ENCODE assay signal across 8 cellular contexts in the genomic region with DNA sequence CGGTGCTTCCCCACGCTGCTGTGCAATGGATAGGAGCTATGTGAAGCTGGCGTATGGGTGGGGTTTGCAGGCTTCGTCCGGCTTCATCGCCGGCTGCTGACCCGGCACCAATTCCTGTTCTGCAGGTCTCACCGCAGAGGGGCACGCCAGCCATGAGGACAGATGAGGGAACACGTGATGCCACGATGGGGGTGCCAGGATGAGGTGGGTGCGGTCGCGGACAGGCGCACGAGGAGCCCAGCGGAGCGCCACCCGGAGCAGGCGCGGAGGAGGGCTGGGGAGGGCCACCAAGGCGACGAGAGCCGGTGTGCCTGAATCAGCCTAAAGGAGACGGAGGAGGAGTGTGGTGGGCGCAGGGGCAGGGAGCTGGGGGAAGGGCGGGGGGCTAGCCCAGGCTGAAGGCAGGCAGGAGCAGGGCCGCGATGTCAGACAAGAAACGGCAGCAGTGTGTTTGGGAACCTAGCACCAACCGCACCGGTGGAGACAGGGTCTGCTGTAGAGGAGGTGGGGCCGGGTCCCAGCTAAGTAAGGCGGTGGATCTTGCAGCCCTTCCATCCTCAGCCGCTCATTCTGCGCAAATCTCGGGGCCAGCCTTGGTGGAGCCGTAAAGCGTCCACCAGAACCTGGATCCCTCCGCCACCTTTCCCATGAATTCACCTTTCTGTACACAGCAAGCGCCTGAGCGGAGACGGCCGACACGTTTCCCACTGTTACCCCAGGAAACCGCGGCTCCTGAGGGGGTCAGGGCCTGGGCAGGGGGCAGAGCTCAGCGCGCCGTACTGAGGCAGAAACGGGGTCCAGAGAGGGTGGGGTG. TPM values are rescaled to one million over a fixed set of nuclear protein-coding genes. Genes with fewer than 3 reads are reported as not detected.
DNase-seq lines count a peak whose midpoint lies in the region; ATAC-seq and TF ChIP-seq lines count a peak whose summit lies in the region.

No MANE protein-coding gene starts in this region.

- TF ChIP-seq CTCF in A673 (conservative IDR thresholded peaks at IDR 0.05; ENCODE audit: low read depth, low read length) (no peak), GM12865 (IDR thresholded peaks at IDR 0.05; ENCODE audit: insufficient read depth, low read depth, low read length, missing control alignments) (no peak), MM.1S (IDR thresholded peaks at IDR 0.05; ENCODE audit: low read length) (no peak), activated B cell treated with CpG ODN at 0.5 μM for 24 hours (IDR thresholded peaks at IDR 0.05) (no peak), endodermal cell (conservative IDR thresholded peaks at IDR 0.05) (no peak), mucosa of descending colon (IDR thresholded peaks at IDR 0.05) (no peak), transverse colon (IDR thresholded peaks at IDR 0.05) (no peak)

- no peaks in the 10 kb centered on the region for H3K79me2 ChIP-seq in MM.1S (ENCODE audit: low read length)

- no peaks in the 10 kb centered on the region for H3K36me3 ChIP-seq in A673 (ENCODE audit: insufficient read depth, low read length, poor library complexity, severe bottlenecking)
- no peaks in the 10 kb centered on the region for H3K36me3 ChIP-seq in MM.1S (replicated peaks; ENCODE audit: insufficient read depth, low read length)
- H3K36me3 ChIP-seq in endodermal cell (ENCODE audit: control insufficient read depth, insufficient read depth, low read length), result no peaks in the 10 kb centered on the region
- H3K36me3 ChIP-seq in mucosa of descending colon (ENCODE audit: low read depth), result no peaks in the 10 kb centered on the region
- H3K36me3 ChIP-seq in transverse colon, result no peaks in the 10 kb centered on the region

- H3K27ac Mint-ChIP-seq in activated B cell treated with CpG ODN at 0.5 μM for 24 hours (no peak overlapping the region), endodermal cell (peak overlapping the region; percentile 48)

- H3K36me3 Mint-ChIP-seq in activated B cell treated with CpG ODN at 0.5 μM for 24 hours (ENCODE audit: low read depth) (no peaks in the 10 kb centered on the region), endodermal cell (ENCODE audit: low read depth) (no peaks in the 10 kb centered on the region)

- no peaks in the 10 kb centered on the region for H4K20me1 ChIP-seq in MM.1S (ENCODE audit: insufficient read depth, low read length)

- peak; percentile 25 for ATAC-seq in activated B cell treated with CpG ODN at 0.5 μM for 24 hours (ENCODE audit: low read depth)
- peak; percentile 68 for ATAC-seq in mucosa of descending colon
- no peak for ATAC-seq in HG03095 (IDR thresholded peaks at IDR 0.05; ENCODE audit: unreplicated experiment)

- H3K9me2 ChIP-seq in MM.1S (replicated peaks; ENCODE audit: insufficient read depth, low read length), result no peaks in the 10 kb centered on the region

- H3K9ac ChIP-seq in MM.1S (ENCODE audit: low read length) (peak overlapping the region; percentile 24; the same call in 1 of the 2 replicates), endodermal cell (ENCODE audit: extremely low read depth, low read length, poor library complexity, severe bottlenecking) (peak overlapping the region; percentile 51)

- in situ Hi-C loops in transverse colon (cut with MboI; ENCODE audit: low pct_ligation_motif_present in 1 of 4, low pct_unique_long_range_greater_than_20kb in 1 of 4, low sequenced_read_pairs in 3 of 4), result no loop called here

- H3K9me3 ChIP-seq in A673 (ENCODE audit: low read depth, low read length, poor library complexity, severe bottlenecking) (no peaks in the 10 kb centered on the region), MM.1S (replicated peaks; ENCODE audit: insufficient read depth, low read length) (no peaks in the 10 kb centered on the region), endodermal cell (ENCODE audit: control insufficient read depth, low read length) (no peaks in the 10 kb centered on the region), mucosa of descending colon (no peaks in the 10 kb centered on the region), transverse colon (no peaks in the 10 kb centered on the region)

- H2AFZ ChIP-seq in MM.1S (ENCODE audit: low read length), result peak overlapping the region; percentile 84

- WGBS in endodermal cell (ENCODE audit: insufficient coverage in 1 of 2, insufficient read length in 1 of 2), 2 experiments, result 4 to 6% methylated on average over 19 to 52 of the region's 52 CpGs
- 3% methylated on average over 48 of the region's 52 CpGs; no CpG with 5 or more reads in 1 of the 2 donors for WGBS in transverse colon (ENCODE audit: low coverage in 1 of 2), 2 donors

- H3K27me3 Mint-ChIP-seq in activated B cell treated with CpG ODN at 0.5 μM for 24 hours (peaks cover 45% of the 10 kb centered on the region), endodermal cell (ENCODE audit: insufficient read depth) (peaks cover 37% of the 10 kb centered on the region)

- BruUV-seq in A673 (replicated peaks; lab: Mats Ljungman, UMichigan), result no TSS peak

- no peaks in the 10 kb centered on the region for H3F3A ChIP-seq in MM.1S (ENCODE audit: insufficient read depth, low read length)

- CTCF ChIA-PET in A673 (lab: Charles Lee) (interaction anchor here (0.7 kb wide), 1 partner anchor 13 kb away, joined by 9 read pairs; no protein-coding TSS in a partner anchor), activated B cell treated with CpG ODN at 0.5 μM for 24 hours (lab: Charles Lee) (interaction anchor here (1.3 to 1.4 kb wide), 2 partner anchors 24 to 42 kb away, joined by 3 to 8 read pairs; no protein-coding TSS in a partner anchor)

- no peak overlapping the region for H3K27ac ChIP-seq in A673 (ENCODE audit: low read depth, low read length, poor library complexity, severe bottlenecking)
- H3K27ac ChIP-seq in MM.1S (ENCODE audit: low read length), result no peak overlapping the region
- H3K27ac ChIP-seq in endodermal cell (ENCODE audit: low read depth, low read length), result no peak overlapping the region
- peak overlapping the region in 3 of 4 donors; percentile 5 to 27 (median 26) for H3K27ac ChIP-seq in transverse colon

- no peak for TF ChIP-seq EP300 in transverse colon (IDR thresholded peaks at IDR 0.05; ENCODE audit: low read depth)

- intact Hi-C loops in A673 (cut with micrococcal nuclease; ENCODE audit: unreplicated experiment), result loop anchor here (2.0 to 10.0 kb wide), 2 partner anchors 21 to 413 kb away; no protein-coding TSS in a partner anchor
- intact Hi-C loops in activated B cell treated with CpG ODN at 0.5 μM for 24 hours (cut with micrococcal nuclease), result loop anchor here (2.0 kb wide), 1 partner anchor 43 kb away; no protein-coding TSS in a partner anchor
- intact Hi-C loops in mucosa of descending colon (cut with DNase I, micrococcal nuclease), result no loop called here
- intact Hi-C loops in transverse colon (cut with DNase I; ENCODE audit: low total_unique reads), result loop anchor here (1.0 kb wide), 1 partner anchor 24 kb away; no protein-coding TSS in a partner anchor

- H3K4me3 ChIP-seq in A673 (ENCODE audit: low read depth, low read length, poor library complexity, severe bottlenecking) (peak overlapping the region; percentile 47), GM12865 (ENCODE audit: low read depth, low read length) (peak overlapping the region; percentile 26), MM.1S (ENCODE audit: low read length) (peak overlapping the region; percentile 71), endodermal cell (ENCODE audit: low read length) (peak overlapping the region; percentile 80), mucosa of descending colon (no peak overlapping the region), transverse colon (peak overlapping the region; percentile 13 to 56 (median 33))

- POLR2A ChIA-PET in A673 (lab: Charles Lee; ENCODE audit: low non-redundant PET), result no interaction called here
- POLR2A ChIA-PET in activated B cell treated with CpG ODN at 0.5 μM for 24 hours (lab: Charles Lee), result interaction anchor here (1.3 kb wide), 1 partner anchor 1209 kb away, joined by 5 read pairs; no protein-coding TSS in a partner anchor

- H3K27me3 ChIP-seq in A673 (replicated peaks; ENCODE audit: insufficient read depth, low read depth, low read length, poor library complexity) (peaks cover 20% of the 10 kb centered on the region), MM.1S (replicated peaks; ENCODE audit: insufficient read depth, low read length) (no peaks in the 10 kb centered on the region), endodermal cell (ENCODE audit: control insufficient read depth, insufficient read depth, low read length, poor library complexity, severe bottlenecking) (peaks cover 28% of the 10 kb centered on the region), transverse colon (peaks cover 59% of the 10 kb centered on the region)

- H3K4me1 ChIP-seq in A673 (ENCODE audit: insufficient read depth, low read length, poor library complexity, severe bottlenecking) (peaks cover 5% of the 10 kb centered on the region), MM.1S (ENCODE audit: low read length) (peaks cover 3% of the 10 kb centered on the region; the same call in 1 of the 2 replicates), endodermal cell (ENCODE audit: control insufficient read depth, insufficient read depth, low read length) (no peaks in the 10 kb centered on the region), mucosa of descending colon (ENCODE audit: low read depth) (peaks cover 20% of the 10 kb centered on the region), transverse colon (peaks cover 6 to 23% (median 21%) of the 10 kb centered on the region in 4 donors)

- H3K4me1 Mint-ChIP-seq in activated B cell treated with CpG ODN at 0.5 μM for 24 hours (peaks cover 26% of the 10 kb centered on the region), endodermal cell (peaks cover 4% of the 10 kb centered on the region)

- peak overlapping the region; percentile 96 for H3K4me2 ChIP-seq in MM.1S (ENCODE audit: low read depth, low read length)

- DNase-seq in A673 (ENCODE audit: low spot score) (peak; percentile 42), GM12865 (ENCODE audit: low read depth) (peak; percentile 32), MM.1S (peak; percentile 73), activated B cell treated with CpG ODN at 0.5 μM for 24 hours (peak; percentile 27), endodermal cell (peak; percentile 86), mucosa of descending colon (peak; percentile 61 to 78 (median 70)), transverse colon (peak; percentile 58)

- H3K9me3 Mint-ChIP-seq in activated B cell treated with CpG ODN at 0.5 μM for 24 hours (no peaks in the 10 kb centered on the region), endodermal cell (no peaks in the 10 kb centered on the region)

- no peak for TF ChIP-seq POLR2A in transverse colon (IDR thresholded peaks at IDR 0.05)

- H3K4me3 Mint-ChIP-seq in activated B cell treated with CpG ODN at 0.5 μM for 24 hours, result peak overlapping the region; percentile 89
- peak overlapping the region; percentile 74 for H3K4me3 Mint-ChIP-seq in endodermal cell

RNA-seq across cellular contexts. Expression of a gene that starts 17.0 kb away (rescaled TPM):
- total RNA-seq in A673 (2021) (not detected in 2 replicates), activated B cell treated with CpG ODN at 0.5 μM for 24 hours (0.18 and 0.24 TPM in 2 replicates), endodermal cell (under 1 TPM in 1 of 2 donors, not detected in 1; 0.18 TPM), mucosa of descending colon (1 to 10 TPM; 4.1 to 9.1 (median 9.1) TPM), transverse colon (10 to 100 TPM in 1 of 4 donors, 1 to 10 TPM in 1, under 1 TPM in 2; 0.60 to 33.3 (median 2.5) TPM)
- not detected for polyA plus RNA-seq in endodermal cell (2013, experiment 1 of 2)
- polyA plus RNA-seq in endodermal cell (2013, experiment 2 of 2), result not detected

RNA-seq across cellular contexts. Expression of a gene that starts 54.0 kb away (rescaled TPM):
- total RNA-seq in A673 (2021), result not detected in 2 replicates
- total RNA-seq in activated B cell treated with CpG ODN at 0.5 μM for 24 hours, result 0.15 TPM in 1 of 2 replicates, not detected in the other
- total RNA-seq in endodermal cell, result not detected
- not detected for polyA plus RNA-seq in endodermal cell (2013, experiment 1 of 2)
- polyA plus RNA-seq in endodermal cell (2013, experiment 2 of 2), result not detected
- total RNA-seq in mucosa of descending colon, result 1 to 10 TPM; 1.5 to 3.8 (median 2.9) TPM
- 1 to 10 TPM in 1 of 4 donors, not detected in 3; 5.1 TPM for total RNA-seq in transverse colon

Comparison
In these comparisons a context has a peak if more than half of its experiments do, and no peak if none do; other contexts are left out.
1. DNase-seq: peak in every context shown above with its lines; median percentile 86 in endodermal cell; 73 in MM.1S; 70 in mucosa of descending colon; 58 in transverse colon; 42 in A673; 32 in GM12865; 27 in activated B cell treated with CpG ODN at 0.5 μM for 24 hours.
2. H3K27ac ChIP-seq: peak in transverse colon (3 of 4); none in A673 (single experiment), MM.1S (single experiment) and endodermal cell (single experiment).
3. intact Hi-C loops: an anchor here in A673 (2.0 to 10.0 kb wide), activated B cell treated with CpG ODN at 0.5 μM for 24 hours (2.0 kb wide) and transverse colon (1.0 kb wide); none called in mucosa of descending colon.